ENCODE assay signal across 8 cellular contexts in the genomic region with DNA sequence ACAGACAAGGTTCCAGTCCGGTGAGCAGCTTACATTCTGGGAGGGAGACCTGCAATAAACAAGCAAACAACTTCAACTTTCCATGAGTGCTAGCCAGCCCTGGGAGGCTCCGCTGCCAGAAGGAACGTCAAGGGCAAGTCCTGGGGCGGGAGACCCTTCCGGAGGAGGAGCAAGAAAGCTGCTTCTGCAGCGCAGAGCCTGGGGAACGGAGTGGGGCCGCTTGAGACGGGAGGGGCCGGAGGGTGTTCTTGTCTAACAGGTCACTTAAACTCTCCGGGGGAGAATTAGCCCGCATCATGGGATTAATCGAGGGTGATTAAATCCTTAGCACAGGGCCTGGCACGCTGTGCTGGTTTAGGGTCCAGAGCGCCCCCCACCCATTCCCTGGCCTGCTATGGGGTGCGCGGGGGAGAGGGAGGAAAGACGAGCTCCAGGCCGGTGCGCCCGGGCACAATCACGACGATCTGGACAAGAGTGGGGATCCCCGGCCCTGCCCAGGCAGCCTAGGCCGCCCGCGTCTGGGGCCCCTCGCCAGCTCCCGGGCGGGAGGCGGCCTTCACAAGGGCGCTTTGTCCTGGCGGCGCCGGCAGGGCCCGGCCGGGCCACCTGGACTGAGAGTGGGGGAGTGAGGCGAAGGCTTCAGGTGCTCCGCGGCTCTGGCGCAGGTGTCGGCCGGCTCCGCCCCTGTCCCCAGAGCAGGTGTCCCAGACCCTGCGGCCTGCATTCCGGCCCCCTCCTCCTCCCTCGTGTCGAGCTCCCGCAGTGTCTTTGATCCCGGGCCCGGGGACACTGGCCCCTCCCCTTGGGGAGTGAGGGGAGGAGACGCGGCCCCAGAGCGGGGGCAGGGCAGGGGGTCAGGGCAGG. TPM values are rescaled to one million over a fixed set of nuclear protein-coding genes. Genes with fewer than 3 reads are reported as not detected.
A peak's percentile ranks its signal among the peaks of the same experiment; 100 is the strongest.
DNase-seq lines count a peak whose midpoint lies in the region; ATAC-seq and TF ChIP-seq lines count a peak whose summit lies in the region.

No MANE protein-coding gene starts in this region.

- no TSS peak for BruUV-seq in PC-9 (replicated peaks; lab: Mats Ljungman, UMichigan)

- 34 to 60% methylated on average over 1 to 10 of the region's 54 CpGs for WGBS in esophagus squamous epithelium, 2 donors

- H3K4me3 ChIP-seq in PC-9 (peak overlapping the region; percentile 72), esophagus squamous epithelium (peak overlapping the region; percentile 46 to 73 (median 66))

- DNase-seq in T-helper 2 cell treated with Interferon-gamma antibody and Interleukin-4, amounts not matched to agents 5 μg/mL and 100 μg/mL, for 36 hours (ENCODE audit: low spot score) = no peak
- no peak for DNase-seq in T-helper 2 cell
- peak; percentile 59 to 74 for DNase-seq in PC-9
- no peak for DNase-seq in esophagus squamous epithelium (lab: John Stamatoyannopoulos, UW)
- DNase-seq in progenitor cell of endocrine pancreas (ENCODE audit: low spot score, unreplicated experiment) = peak; percentile 93

- no peaks in the 10 kb centered on the region for H4K20me1 ChIP-seq in PC-9 (ENCODE audit: insufficient read depth)

- peaks cover 26% of the 10 kb centered on the region; the same call in 1 of the 2 replicates for H3F3A ChIP-seq in PC-9 (ENCODE audit: insufficient read depth, low read depth)

- H3K9me3 Mint-ChIP-seq in T-helper 2 cell treated with Interferon-gamma antibody and Interleukin-4, amounts not matched to agents 5 μg/mL and 100 μg/mL, for 36 hours = no peaks in the 10 kb centered on the region
- H3K9me3 Mint-ChIP-seq in progenitor cell of endocrine pancreas (ENCODE audit: low read depth) = no peaks in the 10 kb centered on the region

- intact Hi-C loops in PC-9 (cut with micrococcal nuclease; ENCODE audit: unreplicated experiment) = no loop called here
- intact Hi-C loops in esophagus squamous epithelium (cut with DNase I) = no loop called here

- no peaks in the 10 kb centered on the region for H3K36me3 Mint-ChIP-seq in T-helper 2 cell treated with Interferon-gamma antibody and Interleukin-4, amounts not matched to agents 5 μg/mL and 100 μg/mL, for 36 hours (ENCODE audit: low read depth)
- H3K36me3 Mint-ChIP-seq in progenitor cell of endocrine pancreas (ENCODE audit: insufficient read depth) = no peaks in the 10 kb centered on the region

- no peak for TF ChIP-seq POLR2A in esophagus squamous epithelium (IDR thresholded peaks at IDR 0.05)

- no peaks in the 10 kb centered on the region for H3K9me3 ChIP-seq in PC-9 (ENCODE audit: insufficient read depth, low read depth)
- no peaks in the 10 kb centered on the region for H3K9me3 ChIP-seq in esophagus squamous epithelium

- H3K27me3 ChIP-seq in PC-9 (ENCODE audit: insufficient read depth, low read depth) (no peaks in the 10 kb centered on the region), esophagus squamous epithelium (peaks cover 0 to 42% (median 0%) of the 10 kb centered on the region in 4 donors)

- H3K36me3 ChIP-seq in PC-9 (ENCODE audit: low read depth) = no peaks in the 10 kb centered on the region
- H3K36me3 ChIP-seq in esophagus squamous epithelium = peaks cover 0 to 3% (median 0%) of the 10 kb centered on the region in 3 donors

- H3K27me3 Mint-ChIP-seq in T-helper 2 cell treated with Interferon-gamma antibody and Interleukin-4, amounts not matched to agents 5 μg/mL and 100 μg/mL, for 36 hours (ENCODE audit: low read depth) = peaks cover 27% of the 10 kb centered on the region
- peaks cover 8% of the 10 kb centered on the region for H3K27me3 Mint-ChIP-seq in progenitor cell of endocrine pancreas

- H3K4me1 ChIP-seq in PC-9 (replicated peaks; ENCODE audit: insufficient read depth) (peaks cover 2% of the 10 kb centered on the region; the same call in 1 of the 2 replicates), esophagus squamous epithelium (peaks cover 20 to 72% (median 40%) of the 10 kb centered on the region in 3 donors)

- POLR2A ChIA-PET in PC-9 (lab: Charles Lee; ENCODE audit: unreplicated experiment) = interaction anchor here (0.6 kb wide), 1 partner anchor 238 kb away, joined by 4 read pairs; no protein-coding TSS in a partner anchor

- H3K27ac Mint-ChIP-seq in T-helper 2 cell treated with Interferon-gamma antibody and Interleukin-4, amounts not matched to agents 5 μg/mL and 100 μg/mL, for 36 hours = no peak overlapping the region
- peak overlapping the region; percentile 97 for H3K27ac Mint-ChIP-seq in progenitor cell of endocrine pancreas

- no peaks in the 10 kb centered on the region for H3K9me2 ChIP-seq in PC-9 (ENCODE audit: insufficient read depth)

- peak overlapping the region; percentile 85 for H2AFZ ChIP-seq in PC-9

- peak overlapping the region; percentile 89 for H3K4me2 ChIP-seq in PC-9

- no peak for ATAC-seq in GM21717 (IDR thresholded peaks at IDR 0.05; ENCODE audit: unreplicated experiment)
- ATAC-seq in GM21825 (IDR thresholded peaks at IDR 0.05; ENCODE audit: unreplicated experiment) = no peak
- ATAC-seq in GM19395 (IDR thresholded peaks at IDR 0.05; ENCODE audit: unreplicated experiment) = no peak

- H3K27ac ChIP-seq in PC-9 = no peak overlapping the region
- peak overlapping the region; percentile 47 to 85 (median 70) for H3K27ac ChIP-seq in esophagus squamous epithelium

- H3K4me3 Mint-ChIP-seq in T-helper 2 cell treated with Interferon-gamma antibody and Interleukin-4, amounts not matched to agents 5 μg/mL and 100 μg/mL, for 36 hours = peak overlapping the region; percentile 66
- H3K4me3 Mint-ChIP-seq in progenitor cell of endocrine pancreas (ENCODE audit: low read depth) = peak overlapping the region; percentile 74

- H3K79me2 ChIP-seq in PC-9 (ENCODE audit: low read depth) = peaks cover 8% of the 10 kb centered on the region

- TF ChIP-seq CTCF in PC-9 (conservative IDR thresholded peaks at IDR 0.05) = no peak
- no peak for TF ChIP-seq CTCF in esophagus squamous epithelium (IDR thresholded peaks at IDR 0.05)
- no peak for TF ChIP-seq CTCF in progenitor cell of endocrine pancreas (IDR thresholded peaks at IDR 0.05; ENCODE audit: unreplicated experiment)

- CTCF ChIA-PET in PC-9 (lab: Charles Lee) = interaction anchor here (0.6 kb wide), 1 partner anchor 20 kb away, joined by 4 read pairs; no protein-coding TSS in a partner anchor

- peaks cover 19% of the 10 kb centered on the region for H3K4me1 Mint-ChIP-seq in T-helper 2 cell treated with Interferon-gamma antibody and Interleukin-4, amounts not matched to agents 5 μg/mL and 100 μg/mL, for 36 hours (ENCODE audit: low read depth)
- peaks cover 24% of the 10 kb centered on the region for H3K4me1 Mint-ChIP-seq in progenitor cell of endocrine pancreas (ENCODE audit: low read depth)

RNA-seq across cellular contexts. Expression of a gene that starts 0.7 kb away (rescaled TPM):
- 1.4 and 2.6 TPM in 2 replicates for total RNA-seq in PC-9 (2021)
- total RNA-seq in esophagus squamous epithelium = 10 to 100 TPM; 12.4 to 18.3 (median 15.5) TPM
- total RNA-seq in progenitor cell of endocrine pancreas = 39.4 and 47.3 TPM in 2 replicates

RNA-seq across cellular contexts. Expression of a gene that starts 4.1 kb away (rescaled TPM):
- total RNA-seq in PC-9 (2021) (35.8 and 48.6 TPM in 2 replicates), esophagus squamous epithelium (10 to 100 TPM; 18.3 to 25.5 (median 22.1) TPM), progenitor cell of endocrine pancreas (28.0 and 34.6 TPM in 2 replicates)

RNA-seq across cellular contexts. Expression of a gene that starts 14.7 kb away (rescaled TPM):
- total RNA-seq in PC-9 (2021) (2.2 and 4.2 TPM in 2 replicates), esophagus squamous epithelium (1 to 10 TPM in 2 of 4 donors, under 1 TPM in 1, not detected in 1; 0.57 to 2.1 (median 1.2) TPM), progenitor cell of endocrine pancreas (2.8 and 3.7 TPM in 2 replicates)

RNA-seq across cellular contexts. Expression of a gene that starts 36.3 kb away (rescaled TPM):
- total RNA-seq in PC-9 (2021) = 13.6 and 18.8 TPM in 2 replicates
- total RNA-seq in esophagus squamous epithelium = 1 to 10 TPM in 3 of 4 donors, under 1 TPM in 1; 0.57 to 4.0 (median 1.3) TPM
- total RNA-seq in progenitor cell of endocrine pancreas = 43.0 and 48.1 TPM in 2 replicates

Comparison
In these comparisons a context has a peak if more than half of its experiments do, and no peak if none do; other contexts are left out.
1. DNase-seq: peak in PC-9 (2 of 2) and progenitor cell of endocrine pancreas (single experiment); none in T-helper 2 cell treated with Interferon-gamma antibody and Interleukin-4, amounts not matched to agents 5 μg/mL and 100 μg/mL, for 36 hours (single experiment), T-helper 2 cell (0 of 5) and esophagus squamous epithelium (single experiment).